ENCODE assay signal across 8 cellular contexts in the genomic region with DNA sequence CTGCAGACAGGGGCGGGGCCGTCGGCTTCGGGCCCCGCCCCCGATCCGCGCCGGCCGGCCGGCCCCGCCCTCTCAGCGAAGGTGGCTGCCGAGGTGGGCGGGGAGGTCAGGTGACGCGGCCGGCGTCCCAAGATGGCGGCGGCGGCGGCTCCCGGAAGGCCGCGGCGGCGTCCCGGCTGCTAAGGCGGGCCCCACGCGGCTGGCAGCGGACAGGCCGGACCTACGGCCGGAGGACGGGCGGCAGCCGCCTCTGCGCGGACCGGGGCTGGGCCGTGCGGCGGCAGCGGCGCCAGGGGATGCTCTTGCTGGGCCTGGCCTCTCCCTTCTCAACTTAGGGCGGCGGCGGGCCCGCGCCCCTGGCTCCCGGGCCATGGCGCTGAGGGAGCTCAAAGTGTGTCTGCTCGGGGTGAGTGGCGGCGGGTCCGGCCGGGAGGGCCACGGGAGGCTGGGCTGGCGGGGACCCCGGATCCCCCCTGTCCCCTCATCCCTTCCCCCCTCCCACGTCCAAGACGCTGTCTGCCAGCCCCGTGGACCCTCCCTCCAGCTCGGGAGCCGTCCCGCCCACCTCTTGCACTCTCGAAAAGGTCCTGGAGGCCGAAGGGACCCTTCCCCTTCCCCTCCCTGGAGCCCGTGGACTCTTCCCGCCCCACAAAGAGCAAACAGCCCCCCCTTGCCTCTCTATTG. TPM values are rescaled to one million over a fixed set of nuclear protein-coding genes. Genes with fewer than 3 reads are reported as not detected.
A peak's percentile ranks its signal among the peaks of the same experiment; 100 is the strongest.
DNase-seq lines count a peak whose midpoint lies in the region; ATAC-seq, FAIRE-seq and TF ChIP-seq lines count a peak whose summit lies in the region.

A gene with protein sequence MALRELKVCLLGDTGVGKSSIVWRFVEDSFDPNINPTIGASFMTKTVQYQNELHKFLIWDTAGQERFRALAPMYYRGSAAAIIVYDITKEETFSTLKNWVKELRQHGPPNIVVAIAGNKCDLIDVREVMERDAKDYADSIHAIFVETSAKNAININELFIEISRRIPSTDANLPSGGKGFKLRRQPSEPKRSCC (plus strand): TSS at position 109 of the 684 bp plus-strand sequence. CDS start 262 bp downstream, at position 371.

- DNase-seq in ELF-1 (ENCODE audit: low read depth, low spot score) (peak; percentile 58), SKM-1 treated with dmso at 0.1 percent for 144 hours (lab: John Stamatoyannopoulos, UW; ENCODE audit: unreplicated experiment) (peak; percentile 59), Right ventricle myocardium inferior (ENCODE audit: missing footprints) (peak; percentile 94), pancreas (peak; percentile 71 to 94 (median 84))

- H3K9me3 Mint-ChIP-seq in activated naive CD8-positive, alpha-beta T cell (ENCODE audit: low read depth), result no peaks in the 10 kb centered on the region

- peaks cover 31% of the 10 kb centered on the region for H3K79me2 ChIP-seq in KMS-11 (ENCODE audit: insufficient read depth, low read depth)

- ATAC-seq in GM21717 (IDR thresholded peaks at IDR 0.05; ENCODE audit: unreplicated experiment) (peak; percentile 70), Right ventricle myocardium inferior (peak; percentile 95), pancreas (peak; percentile 92 to 96 (median 94))

- H3K36me3 Mint-ChIP-seq in activated naive CD8-positive, alpha-beta T cell, result peaks cover 9% of the 10 kb centered on the region

- intact Hi-C loops in Right ventricle myocardium inferior (cut with DNase I) (loop anchor here (2.0 to 5.0 kb wide), 3 partner anchors 79 to 598 kb away; partner anchors contain the start of genes STX16 and VAPB), pancreas (cut with DNase I) (no loop called here)

- H3K4me1 ChIP-seq in KMS-11 (ENCODE audit: low read depth, poor library complexity, severe bottlenecking) (peaks cover 44% of the 10 kb centered on the region), pancreas (peaks cover 0 to 3% (median 0%) of the 10 kb centered on the region in 3 donors), thymus (ENCODE audit: control insufficient read depth, insufficient read depth, low read length) (peaks cover 17% of the 10 kb centered on the region)

- H3K4me1 Mint-ChIP-seq in activated naive CD8-positive, alpha-beta T cell (ENCODE audit: low read depth), result peaks cover 73% of the 10 kb centered on the region

- FAIRE-seq in pancreas (lab: Jason Lieb, UNC), result no peak

- H2AFZ ChIP-seq in KMS-11 (ENCODE audit: low read depth), result peak within 1 kb of the TSS; percentile 76

- H3K9me3 ChIP-seq in pancreas, result no peaks in the 10 kb centered on the region
- H3K9me3 ChIP-seq in thymus (ENCODE audit: control insufficient read depth), result no peaks in the 10 kb centered on the region

- H3K36me3 ChIP-seq in KMS-11 (ENCODE audit: insufficient read depth) (no peaks in the 10 kb centered on the region), pancreas (peaks cover 0 to 6% (median 0%) of the 10 kb centered on the region in 3 donors), thymus (ENCODE audit: control insufficient read depth, insufficient read depth) (peaks cover 14% of the 10 kb centered on the region)

- H3K4me3 Mint-ChIP-seq in activated naive CD8-positive, alpha-beta T cell, result peak within 1 kb of the TSS; percentile 92

- no peaks in the 10 kb centered on the region for H3K27me3 ChIP-seq in KMS-11 (ENCODE audit: insufficient read depth, low read depth)
- H3K27me3 ChIP-seq in pancreas, result no peaks in the 10 kb centered on the region
- no peaks in the 10 kb centered on the region for H3K27me3 ChIP-seq in thymus (ENCODE audit: control insufficient read depth, insufficient read depth)

- no peak for TF ChIP-seq CTCF in KMS-11 (conservative IDR thresholded peaks at IDR 0.05; ENCODE audit: low read depth, low read length)
- no peak for TF ChIP-seq CTCF in pancreas (IDR thresholded peaks at IDR 0.05)

- peak within 1 kb of the TSS; percentile 87 for H3K4me2 ChIP-seq in KMS-11

- peak within 1 kb of the TSS; percentile 91 for H3K9ac ChIP-seq in KMS-11

- peak within 1 kb of the TSS; percentile 92 for H3K27ac Mint-ChIP-seq in activated naive CD8-positive, alpha-beta T cell

- H4K20me1 ChIP-seq in KMS-11 (ENCODE audit: insufficient read depth), result no peaks in the 10 kb centered on the region

- no peaks in the 10 kb centered on the region for H3K27me3 Mint-ChIP-seq in activated naive CD8-positive, alpha-beta T cell

- H3K27ac ChIP-seq in KMS-11 (peak within 1 kb of the TSS; percentile 59), pancreas (peak within 1 kb of the TSS; percentile 62 to 78 (median 70)), thymus (ENCODE audit: low read depth) (peak within 1 kb of the TSS; percentile 85)

- H3K4me3 ChIP-seq in KMS-11 (IDR thresholded peaks at IDR 0.05; ENCODE audit: insufficient read depth, low read depth, low read length), result no peak within 1 kb of the TSS
- peak within 1 kb of the TSS; percentile 99 to 100 (median 100) for H3K4me3 ChIP-seq in pancreas
- peak within 1 kb of the TSS; percentile 97 for H3K4me3 ChIP-seq in thymus (ENCODE audit: low read length)

- WGBS in pancreas, 2 donors, result 0% methylated on average over 41 to 72 of the region's 72 CpGs
- under 1% methylated on average over 72 of the region's 72 CpGs for WGBS in thymus

RNA-seq across cellular contexts. Expression of the gene that starts here (rescaled TPM):
- total RNA-seq in Right ventricle myocardium inferior (8.3 TPM), pancreas (10 to 100 TPM in 1 of 6 donors, 1 to 10 TPM in 5; 5.7 to 10.1 (median 7.9) TPM)
- polyA plus RNA-seq in pancreas (1 to 10 TPM; 3.1 to 4.8 TPM), thymus (9.5 TPM)
